ENCODE assay signal across 21 cellular contexts in genomic region chr1:25046194-25046532, GRCh38.
"Had no signal": no experiment of that assay in that cellular context is flagged by ENCODE, and none has a peak within 500 bp of the region (broad histone marks: within the 10 kb centered on the region; RNA-seq: fewer than 3 reads in every experiment).

No MANE protein-coding gene starts in this region.

- H3K27me3 ChIP-seq: right lobe of liver, thyroid gland, upper lobe of left lung, uterus had no signal

- DNase-seq: cerebellar nuclear complex; effector memory CD8-positive, alpha-beta T cell; foreskin keratinocyte; head of caudate nucleus; hippocampal formation; left colon; naive thymus-derived CD8-positive, alpha-beta T cell; occipital lobe; retina; right lobe of liver; stimulated activated CD4-positive, alpha-beta T cell treated with anti-CD3 and anti-CD28 coated beads, Interleukin-4, amount 100 ng/mL, for 24 hours; stimulated activated naive CD4-positive, alpha-beta T cell; thyroid gland; upper lobe of left lung; uterus had no signal

- H3K9me3 Mint-ChIP-seq: dendritic cell treated with granulocyte-macrophage colony-stimulating factor and Interleukin-4, amounts not matched to agents 40 ng/mL and 50 ng/mL, for 4 days; effector memory CD8-positive, alpha-beta T cell; neural crest cell had no signal

- H3K27ac Mint-ChIP-seq: dendritic cell treated with granulocyte-macrophage colony-stimulating factor and Interleukin-4, amounts not matched to agents 40 ng/mL and 50 ng/mL, for 4 days; effector memory CD8-positive, alpha-beta T cell had no signal

- H3K36me3 ChIP-seq: right lobe of liver, suprapubic skin, thyroid gland, upper lobe of left lung, uterus had no signal

- H3K4me1 ChIP-seq: foreskin keratinocyte, right lobe of liver, suprapubic skin, thyroid gland, upper lobe of left lung, uterus had no signal

- ATAC-seq: effector memory CD8-positive, alpha-beta T cell; foreskin keratinocyte; left colon; naive thymus-derived CD8-positive, alpha-beta T cell; psoas muscle; right lobe of liver had no signal

- H3K27ac ChIP-seq: epithelial cell of prostate, foreskin keratinocyte, psoas muscle, right lobe of liver, suprapubic skin, thyroid gland, upper lobe of left lung, uterus had no signal

- H3K9me3 ChIP-seq: psoas muscle, right lobe of liver, suprapubic skin, thyroid gland, upper lobe of left lung, uterus had no signal

- H3K4me3 ChIP-seq: psoas muscle, right lobe of liver, suprapubic skin, thyroid gland, upper lobe of left lung, uterus had no signal

- H3K36me3 Mint-ChIP-seq: naive thymus-derived CD8-positive, alpha-beta T cell had no signal

- H3K4me3 Mint-ChIP-seq: dendritic cell treated with granulocyte-macrophage colony-stimulating factor and Interleukin-4, amounts not matched to agents 40 ng/mL and 50 ng/mL, for 4 days; effector memory CD8-positive, alpha-beta T cell; naive thymus-derived CD8-positive, alpha-beta T cell; neural crest cell had no signal

- FAIRE-seq: colon had no signal
